In the genomic region with DNA sequence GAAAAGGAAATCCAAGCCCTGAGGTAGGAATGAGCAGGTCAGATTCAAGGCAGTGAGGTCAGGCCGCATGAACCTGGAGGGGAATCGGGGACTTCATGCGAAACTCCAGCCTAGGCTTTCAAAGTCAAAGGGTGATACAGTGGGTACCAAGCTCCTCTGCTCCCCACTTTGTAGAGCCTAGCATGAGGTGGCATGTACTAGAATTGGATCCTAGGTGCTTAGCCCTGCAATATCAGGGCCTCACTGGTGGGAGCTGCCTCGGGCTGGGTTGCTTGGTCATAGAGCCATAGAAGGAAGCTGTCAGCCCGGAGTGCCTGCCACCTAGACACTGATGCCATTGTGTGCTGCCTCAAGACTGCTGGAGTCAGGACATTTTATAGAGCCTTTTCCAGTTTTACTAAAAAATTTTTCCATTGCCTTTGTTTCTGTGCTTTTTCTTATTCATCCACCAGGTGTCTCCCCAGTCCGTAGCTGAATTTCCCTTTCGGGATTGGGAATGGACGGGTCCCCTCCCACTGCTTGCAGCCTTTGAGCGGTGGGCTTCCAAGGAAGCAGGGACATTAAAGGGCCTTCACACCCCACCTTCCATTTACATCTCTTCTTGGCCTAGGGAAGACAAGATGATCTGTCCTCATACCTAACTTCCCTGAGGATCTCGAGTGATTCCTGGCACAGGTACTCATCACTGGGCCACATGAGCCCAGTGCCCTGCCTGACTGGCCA, we compare ENCODE assay signal across 8 cellular contexts. TPM values are rescaled to one million over a fixed set of nuclear protein-coding genes. Genes with fewer than 3 reads are reported as not detected.
A peak's percentile ranks its signal among the peaks of the same experiment; 100 is the strongest.
DNase-seq lines count a peak whose midpoint lies in the region; ATAC-seq and TF ChIP-seq lines count a peak whose summit lies in the region.

No MANE protein-coding gene starts in this region.

- no peak for DNase-seq in BJ (ENCODE audit: low read depth)
- DNase-seq in HFF-Myc (ENCODE audit: extremely low read depth, low read depth) = no peak
- DNase-seq in MCF 10A (ENCODE audit: unreplicated experiment) = peak; percentile 60
- peak; percentile 70 for DNase-seq in myocyte (ENCODE audit: low read depth)
- DNase-seq in SHP77 treated with DMSO at 0.1 percent for 48 hours (lab: John Stamatoyannopoulos, UW) = no peak
- DNase-seq in NCI-H1930 (lab: John Stamatoyannopoulos, UW) = no peak
- DNase-seq in middle frontal gyrus (ENCODE audit: extremely low spot score, low spot score) = no peak

- peak overlapping the region; percentile 40 for H3K27ac Mint-ChIP-seq in MCF 10A (ENCODE audit: low read depth, unreplicated experiment)

- H3K4me3 ChIP-seq in BJ (ENCODE audit: low read depth, low read length) (no peak overlapping the region), HFF-Myc (replicated peaks; ENCODE audit: low read depth, low read length) (no peak overlapping the region)

- POLR2A ChIA-PET in BJ (lab: Charles Lee) (no interaction called here), MCF 10A (lab: Yijun Ruan, JAX) (interaction anchor here (1.2 kb wide), 1 partner anchor 49 kb away, joined by 3 read pairs; no protein-coding TSS in a partner anchor)

- ATAC-seq in HG02852 (IDR thresholded peaks at IDR 0.05; ENCODE audit: unreplicated experiment) = no peak

- H3K4me1 Mint-ChIP-seq in MCF 10A (ENCODE audit: insufficient read depth, unreplicated experiment) = peaks cover 20% of the 10 kb centered on the region

- peaks cover 19% of the 10 kb centered on the region for H3K36me3 ChIP-seq in BJ (ENCODE audit: control insufficient read depth, insufficient read depth, low read length)

- H3K36me3 Mint-ChIP-seq in MCF 10A (ENCODE audit: insufficient read depth, unreplicated experiment) = peaks cover 63% of the 10 kb centered on the region

- no peaks in the 10 kb centered on the region for H3K9me3 Mint-ChIP-seq in MCF 10A (ENCODE audit: unreplicated experiment)

- no peaks in the 10 kb centered on the region for H3K27me3 Mint-ChIP-seq in MCF 10A (ENCODE audit: insufficient read depth, unreplicated experiment)

- TF ChIP-seq CTCF in BJ (IDR thresholded peaks at IDR 0.05; ENCODE audit: insufficient read depth, low read depth, low read length) = peak; percentile 72
- TF ChIP-seq CTCF in HFF-Myc (IDR thresholded peaks at IDR 0.05; ENCODE audit: low read depth, low read length, missing control alignments) = peak; percentile 67
- peak; percentile 51 for TF ChIP-seq CTCF in MCF 10A (IDR thresholded peaks at IDR 0.05; ENCODE audit: unreplicated experiment)

- no peaks in the 10 kb centered on the region for H3K27me3 ChIP-seq in BJ (ENCODE audit: control insufficient read depth, insufficient read depth, low read length)

- CTCF ChIA-PET in BJ (lab: Yijun Ruan, JAX) (interaction anchor here (0.6 to 21.8 kb wide), 13 partner anchors 9 to 173 kb away, joined by 3 to 479 read pairs (median 6); partner anchors contain the start of genes KAZALD1 and SEMA4G), MCF 10A (lab: Yijun Ruan, JAX) (interaction anchor here (0.6 to 12.3 kb wide), 7 partner anchors 10 to 1225 kb away, joined by 3 to 199 read pairs (median 4); no protein-coding TSS in a partner anchor)

- intact Hi-C loops in MCF 10A (cut with micrococcal nuclease) = loop anchor here (1.0 kb wide), 1 partner anchor 18 kb away; no protein-coding TSS in a partner anchor

- H3K4me3 Mint-ChIP-seq in MCF 10A (ENCODE audit: unreplicated experiment) = no peak overlapping the region

- TSS peak; percentile 51 for BruUV-seq in MCF 10A (replicated peaks; lab: Mats Ljungman, UMichigan)

RNA-seq across cellular contexts. Expression of gene LZTS2, which starts 5.5 kb away (rescaled TPM):
- 47.5 and 81.5 TPM in 2 replicates for polyA plus RNA-seq in BJ (2011; rRNA removed)
- polyA minus RNA-seq in BJ (2011; rRNA and poly(A)+ RNA removed) = 50.0 and 80.8 TPM in 2 replicates
- 15.2 and 18.6 TPM in 2 replicates for total RNA-seq in MCF 10A (2022)
- total RNA-seq in myocyte = 134 and 204 TPM in 2 replicates
- 85.7 TPM for polyA plus RNA-seq in myocyte (2012)

RNA-seq across cellular contexts. Expression of gene TWNK, which starts 6.8 kb away (rescaled TPM):
- 4.7 and 5.5 TPM in 2 replicates for polyA plus RNA-seq in BJ (2011; rRNA removed)
- 4.6 and 5.9 TPM in 2 replicates for polyA minus RNA-seq in BJ (2011; rRNA and poly(A)+ RNA removed)
- total RNA-seq in MCF 10A (2022) (19.1 and 27.9 TPM in 2 replicates), myocyte (5.1 and 5.8 TPM in 2 replicates)
- polyA plus RNA-seq in myocyte (2012) = 8.4 TPM

RNA-seq across cellular contexts. Expression of gene MRPL43, which starts 6.8 kb away (rescaled TPM):
- 77.3 and 123 TPM in 2 replicates for polyA plus RNA-seq in BJ (2011; rRNA removed)
- polyA minus RNA-seq in BJ (2011; rRNA and poly(A)+ RNA removed) = 18.6 and 22.8 TPM in 2 replicates
- total RNA-seq in MCF 10A (2022) (63.4 and 64.8 TPM in 2 replicates), myocyte (65.6 and 70.2 TPM in 2 replicates)
- 112 TPM for polyA plus RNA-seq in myocyte (2012)

RNA-seq across cellular contexts. Expression of gene SEMA4G, which starts 24.8 kb away (rescaled TPM):
- polyA plus RNA-seq in BJ (2011; rRNA removed) = 4.2 and 4.3 TPM in 2 replicates
- 2.5 and 3.6 TPM in 2 replicates for polyA minus RNA-seq in BJ (2011; rRNA and poly(A)+ RNA removed)
- total RNA-seq in MCF 10A (2022) (0.32 TPM in 1 of 2 replicates, not detected in the other), myocyte (0.72 and 2.5 TPM in 2 replicates)
- polyA plus RNA-seq in myocyte (2012) = 4.0 TPM

RNA-seq across cellular contexts. Expression of gene PDZD7, which starts 36.8 kb away (rescaled TPM):
- polyA plus RNA-seq in BJ (2011; rRNA removed) = 0.53 and 0.86 TPM in 2 replicates
- polyA minus RNA-seq in BJ (2011; rRNA and poly(A)+ RNA removed) = 0.26 and 0.57 TPM in 2 replicates
- total RNA-seq in MCF 10A (2022) = 0.27 and 0.58 TPM in 2 replicates
- total RNA-seq in myocyte = 0.16 and 1.9 TPM in 2 replicates
- 4.0 TPM for polyA plus RNA-seq in myocyte (2012)

Comparison
In these comparisons a context has a peak if more than half of its experiments do, and no peak if none do; other contexts are left out.
1. DNase-seq: peak in MCF 10A (single experiment) and myocyte (single experiment); none in BJ (single experiment), HFF-Myc (single experiment), SHP77 treated with DMSO at 0.1 percent for 48 hours (single experiment), NCI-H1930 (0 of 2) and middle frontal gyrus (single experiment).
2. Peak in every context shown above with its lines, with median percentiles within 50 percentile points of each other: CTCF ChIP-seq.